8 cellular contexts compared by ENCODE assay signal in genomic region chr6:159789377-159790148, GRCh38. TPM values are rescaled to one million over a fixed set of nuclear protein-coding genes. Genes with fewer than 3 reads are reported as not detected.
DNase-seq lines count a peak whose midpoint lies in the region; ATAC-seq and TF ChIP-seq lines count a peak whose summit lies in the region.

TSS of gene TCP1 (minus strand) at chr6:159789602. CDS start at chr6:159789468, 134 bp downstream.

- H3K4me3 ChIP-seq in CD8-positive, alpha-beta memory T cell (ENCODE audit: low read length), result peak within 1 kb of the TSS; percentile 97
- H3K4me3 ChIP-seq in lower lobe of right lung, result peak within 1 kb of the TSS; percentile 99

- peak; percentile 98 to 99 (median 99) for DNase-seq in CD8-positive, alpha-beta memory T cell
- DNase-seq in HS-5 (ENCODE audit: low read depth), result peak; percentile 98
- peak; percentile 98 for DNase-seq in NK-92 treated with Interleukin-12 subunit alpha and Interleukin-12 subunit beta, amount 100 ng/mL, for 24 hours (lab: John Stamatoyannopoulos, UW)
- DNase-seq in activated CD8-positive, alpha-beta memory T cell treated with anti-CD3 and anti-CD28 coated beads for 24 hours, result peak; percentile 98
- peak; percentile 98 for DNase-seq in effector CD4-positive, alpha-beta T cell
- peak; percentile 100 for DNase-seq in lower lobe of right lung
- peak; percentile 98 to 99 (median 99) for DNase-seq in stimulated activated CD4-positive, alpha-beta T cell treated with anti-CD3 and anti-CD28 coated beads, TNF-alpha, amount 100 ng/mL, for 24 hours (ENCODE audit: low read depth in 3 of 3)

- H3K4me3 Mint-ChIP-seq in CD8-positive, alpha-beta memory T cell, result peak within 1 kb of the TSS; percentile 93 to 100 (median 98)

- peak; percentile 51 for ATAC-seq in GM19468 (IDR thresholded peaks at IDR 0.05; ENCODE audit: extremely low read depth, unreplicated experiment)
- peak; percentile 95 for ATAC-seq in lower lobe of right lung

- H3K27me3 Mint-ChIP-seq in CD8-positive, alpha-beta memory T cell, result peaks cover 0 to 3% of the 10 kb centered on the region in 2 donors

- H3K4me1 ChIP-seq in CD8-positive, alpha-beta memory T cell (ENCODE audit: insufficient read depth, low read length), result peaks cover 50% of the 10 kb centered on the region
- peaks cover 46% of the 10 kb centered on the region for H3K4me1 ChIP-seq in lower lobe of right lung

- POLR2A ChIA-PET in CD8-positive, alpha-beta memory T cell (lab: Charles Lee), result interaction anchor here (0.7 to 4.5 kb wide), 12 partner anchors 9 to 674 kb away, joined by 3 to 84 read pairs (median 4); partner anchors contain the start of genes ACAT2, SOD2 and WTAP

- peaks cover 44% of the 10 kb centered on the region for H3K36me3 ChIP-seq in CD8-positive, alpha-beta memory T cell (ENCODE audit: insufficient read depth, low read length)
- peaks cover 58% of the 10 kb centered on the region for H3K36me3 ChIP-seq in lower lobe of right lung

- intact Hi-C loops in lower lobe of right lung (cut with DNase I), result no loop called here

- H3K4me1 Mint-ChIP-seq in CD8-positive, alpha-beta memory T cell, result peaks cover 57 to 77% (median 68%) of the 10 kb centered on the region in 3 donors

- H3K27ac Mint-ChIP-seq in CD8-positive, alpha-beta memory T cell, result peak within 1 kb of the TSS; percentile 94 to 99 (median 98)

- no peaks in the 10 kb centered on the region for H3K9me3 Mint-ChIP-seq in CD8-positive, alpha-beta memory T cell

- CTCF ChIA-PET in CD8-positive, alpha-beta memory T cell (lab: Charles Lee), result interaction anchor here (0.9 to 2.4 kb wide), 9 partner anchors 20 to 298 kb away, joined by 3 to 12 read pairs (median 4); partner anchors contain the start of genes ACAT2 and WTAP

- H3K36me3 Mint-ChIP-seq in CD8-positive, alpha-beta memory T cell, result peaks cover 0 to 76% (median 16%) of the 10 kb centered on the region in 3 donors

- H3K27ac ChIP-seq in CD8-positive, alpha-beta memory T cell (ENCODE audit: low read depth, low read length), result peak within 1 kb of the TSS; percentile 95
- H3K27ac ChIP-seq in lower lobe of right lung, result peak within 1 kb of the TSS; percentile 91

- TF ChIP-seq CTCF in lower lobe of right lung (IDR thresholded peaks at IDR 0.05), result no peak

- H3K9me3 ChIP-seq in CD8-positive, alpha-beta memory T cell (ENCODE audit: low read length), result no peaks in the 10 kb centered on the region
- no peaks in the 10 kb centered on the region for H3K9me3 ChIP-seq in lower lobe of right lung

- no peaks in the 10 kb centered on the region for H3K27me3 ChIP-seq in CD8-positive, alpha-beta memory T cell (ENCODE audit: insufficient read depth, low read length, poor library complexity, severe bottlenecking)
- no peaks in the 10 kb centered on the region for H3K27me3 ChIP-seq in lower lobe of right lung (ENCODE audit: low read depth)

RNA-seq across cellular contexts. Expression of gene TCP1, which starts in this region (rescaled TPM):
- total RNA-seq in CD8-positive, alpha-beta memory T cell, result 100 to 1,000 TPM; 589 to 617 TPM
- 98.2 TPM for polyA plus RNA-seq in CD8-positive, alpha-beta memory T cell
- total RNA-seq in lower lobe of right lung, result 112 TPM

Comparison
In these comparisons a context has a peak if more than half of its experiments do, and no peak if none do; other contexts are left out.
1. Peak in every context shown above with its lines: DNase-seq, ATAC-seq, H3K4me3 ChIP-seq and H3K27ac ChIP-seq.